17 cellular contexts compared by ENCODE assay signal in the genomic region with DNA sequence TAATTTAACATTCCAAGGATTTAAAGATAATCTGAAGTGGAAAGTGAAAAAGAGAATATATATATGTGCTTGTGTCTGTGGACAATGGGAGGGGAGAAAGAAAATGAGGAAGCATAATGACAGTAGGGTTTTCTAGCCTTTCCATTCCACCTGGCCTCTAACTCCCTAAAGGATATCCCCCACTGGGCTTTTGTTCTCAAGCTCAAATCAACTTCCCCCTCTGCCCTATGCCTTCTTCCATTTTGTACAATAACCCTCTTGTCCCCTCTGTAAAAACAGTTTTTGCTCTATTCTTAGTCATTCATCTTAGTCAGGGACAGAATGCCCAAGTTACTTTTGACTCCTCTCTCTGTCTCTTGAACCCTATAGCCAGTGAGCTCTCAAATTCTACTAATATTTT. TPM values are rescaled to one million over a fixed set of nuclear protein-coding genes. Genes with fewer than 3 reads are reported as not detected.
DNase-seq lines count a peak whose midpoint lies in the region; ATAC-seq, FAIRE-seq and TF ChIP-seq lines count a peak whose summit lies in the region.
"Had no signal": no experiment of that assay in that cellular context is flagged by ENCODE, and none has a peak within 500 bp of the region (broad histone marks: within the 10 kb centered on the region; RNA-seq: fewer than 3 reads in every experiment).

No MANE protein-coding gene starts in this region.

- peak overlapping the region; percentile 26; the same call in 1 of the 2 replicates for H3K4me3 ChIP-seq in ACC112 (ENCODE audit: low read depth, low read length)
- H3K4me3 ChIP-seq in K562 = no peak overlapping the region
- no peak overlapping the region for H3K4me3 ChIP-seq in neutrophil (ENCODE audit: low read depth in 1 of 2, low read length in 1 of 2)
- H3K4me3 ChIP-seq: adrenal gland, lower lobe of right lung, SK-N-MC had no signal

- BruUV-seq in K562 (replicated peaks; lab: Mats Ljungman, UMichigan) = no TSS peak

- DNase-seq in MV-4-11 (lab: John Stamatoyannopoulos, UW) = peak; percentile 11
- DNase-seq in K562 (ENCODE audit: extremely low read depth in 1 of 4, low spot score in 3 of 4) = no peak
- no peak for DNase-seq in cerebellar cortex (ENCODE audit: low spot score)
- DNase-seq in NCI-H526 treated with DMSO at 0.1 percent for 48 hours (lab: John Stamatoyannopoulos, UW) = no peak
- no peak for DNase-seq in KG1 (lab: John Stamatoyannopoulos, UW)
- DNase-seq: activated CD4-positive, alpha-beta T cell treated with anti-CD3 and anti-CD28 coated beads, Interleukin-2, amount 50 U/mL, for 48 hours; activated T-cell treated with anti-CD3 and anti-CD28 coated beads, Interleukin-2, amount 50 U/mL, for 48 hours; adrenal gland; cerebellar nuclear complex; lower lobe of right lung; naive thymus-derived CD4-positive, alpha-beta T cell; NCI-H1417 treated with DMSO at 0.1 percent for 48 hours; NCI-H524 had no signal

- TF ChIP-seq EP300 in K562 (IDR thresholded peaks at IDR 0.05; ENCODE audit: low read length) = no peak

- in situ Hi-C loops in K562 (cut with MboI) = no loop called here

- TF ChIP-seq CTCF in K562 (IDR thresholded peaks at IDR 0.05 in 2 of 3, conservative IDR thresholded peaks at IDR 0.05 in 1 of 3; ENCODE audit: insufficient read depth in 2 of 3, low read depth in 1 of 3, low read length in 3 of 3) (no peak), neutrophil (IDR thresholded peaks at IDR 0.05) (no peak)

- no peak overlapping the region for H3K4me2 ChIP-seq in K562 (ENCODE audit: insufficient read depth, low read length)

- H3K36me3 ChIP-seq in ACC112 (ENCODE audit: insufficient read depth, low read length) (peaks cover 31% of the 10 kb centered on the region), K562 (ENCODE audit: control insufficient read depth, insufficient read depth, low read length) (peaks cover 64% of the 10 kb centered on the region; the same call in 2 of the 3 replicates), neutrophil (peaks cover 65% of the 10 kb centered on the region)

- H3K27me3 ChIP-seq in ACC112 (ENCODE audit: insufficient read depth, low read length) (no peaks in the 10 kb centered on the region), K562 (ENCODE audit: control insufficient read depth in 2 of 2, insufficient read depth in 2 of 2, low read length in 2 of 2) (no peaks in the 10 kb centered on the region), neutrophil (no peaks in the 10 kb centered on the region)
- H3K27me3 ChIP-seq: adrenal gland had no signal

- H3K9me1 ChIP-seq in K562 (ENCODE audit: control insufficient read depth, insufficient read depth, low read length) = no peaks in the 10 kb centered on the region

- H3K9me3 ChIP-seq in K562 (replicated peaks; ENCODE audit: control insufficient read depth, insufficient read depth, low read depth, low read length) = no peaks in the 10 kb centered on the region
- H3K9me3 ChIP-seq in neutrophil = no peaks in the 10 kb centered on the region
- H3K9me3 ChIP-seq: lower lobe of right lung had no signal

- no peak for TF ChIP-seq RAD21 in K562 (CRISPR knock-in tag; conservative IDR thresholded peaks at IDR 0.05 in 1 of 2, IDR thresholded peaks at IDR 0.05 in 1 of 2)

- peaks cover 48% of the 10 kb centered on the region for H3K4me1 ChIP-seq in ACC112 (ENCODE audit: control insufficient read depth, insufficient read depth, low read length, unreplicated experiment)
- no peaks in the 10 kb centered on the region for H3K4me1 ChIP-seq in K562 (replicated peaks in 1 of 2; ENCODE audit: control insufficient read depth in 2 of 2, insufficient read depth in 2 of 2, low read length in 2 of 2)
- H3K4me1 ChIP-seq in neutrophil (ENCODE audit: control insufficient read depth in 1 of 2, insufficient read depth in 1 of 2, low read depth in 1 of 2, low read length in 1 of 2) = peaks cover 0 to 19% of the 10 kb centered on the region in 2 experiments

- ATAC-seq in K562 = peak; percentile 29
- no peak for ATAC-seq in GM21526 (IDR thresholded peaks at IDR 0.05; ENCODE audit: low FRiP score, unreplicated experiment)
- ATAC-seq: lower lobe of right lung; naive thymus-derived CD4-positive, alpha-beta T cell had no signal

- H4K20me1 ChIP-seq in K562 (replicated peaks; ENCODE audit: control insufficient read depth, insufficient read depth, low read length) = no peaks in the 10 kb centered on the region

- TF ChIP-seq POLR2A in K562 (conservative IDR thresholded peaks at IDR 0.05) = no peak

- H3K9ac ChIP-seq in K562 (ENCODE audit: insufficient read depth in 1 of 2, low read depth in 2 of 2, low read length in 2 of 2) = no peak overlapping the region

- no peak for FAIRE-seq in K562 (lab: Jason Lieb, UNC)

- no peak overlapping the region for H2AFZ ChIP-seq in ACC112 (ENCODE audit: low read length, unreplicated experiment)
- no peak overlapping the region for H2AFZ ChIP-seq in K562 (ENCODE audit: low read depth, low read length)

- intact Hi-C loops in K562 (cut with micrococcal nuclease) = no loop called here

- POLR2A ChIA-PET in K562 (lab: Yijun Ruan, JAX) = interaction anchor here (1.0 kb wide), 1 partner anchor 14 kb away, joined by 3 read pairs; no protein-coding TSS in a partner anchor

- H3K79me2 ChIP-seq in ACC112 (ENCODE audit: control insufficient read depth, insufficient read depth, low read length, unreplicated experiment) (peaks cover 4% of the 10 kb centered on the region), K562 (ENCODE audit: control insufficient read depth, insufficient read depth, low read length) (peaks cover 3% of the 10 kb centered on the region; the same call in 1 of the 3 replicates)

- CTCF ChIA-PET in K562 (lab: Yijun Ruan, JAX; ENCODE audit: low intra/inter-chr PET ratio) = no interaction called here

- peak overlapping the region; percentile 53 for H3K27ac ChIP-seq in ACC112 (ENCODE audit: low read depth, low read length)
- H3K27ac ChIP-seq in K562 (ENCODE audit: extremely low read depth, low read depth, low read length) = no peak overlapping the region
- H3K27ac ChIP-seq in neutrophil = peak overlapping the region; percentile 49
- H3K27ac ChIP-seq: lower lobe of right lung, SK-N-MC had no signal

TF ChIP-seq in K562, 482 proteins besides CTCF, POLR2A, EP300 and RAD21 (continues in another document):
- no peak for TF ChIP-seq ZKSCAN8 (CRISPR knock-in tag; IDR thresholded peaks at IDR 0.05)
- TF ChIP-seq NR4A1 (CRISPR knock-in tag; IDR thresholded peaks at IDR 0.05) = no peak
- no peak for TF ChIP-seq NR4A1 (tag; IDR thresholded peaks at IDR 0.05)
- no peak for TF ChIP-seq ZNF511 (CRISPR knock-in tag; IDR thresholded peaks at IDR 0.05)
- TF ChIP-seq NFXL1 (CRISPR knock-in tag; IDR thresholded peaks at IDR 0.05) = no peak
- TF ChIP-seq CBFB (CRISPR knock-in tag; IDR thresholded peaks at IDR 0.05) = no peak
- TF ChIP-seq, protein P1, sequence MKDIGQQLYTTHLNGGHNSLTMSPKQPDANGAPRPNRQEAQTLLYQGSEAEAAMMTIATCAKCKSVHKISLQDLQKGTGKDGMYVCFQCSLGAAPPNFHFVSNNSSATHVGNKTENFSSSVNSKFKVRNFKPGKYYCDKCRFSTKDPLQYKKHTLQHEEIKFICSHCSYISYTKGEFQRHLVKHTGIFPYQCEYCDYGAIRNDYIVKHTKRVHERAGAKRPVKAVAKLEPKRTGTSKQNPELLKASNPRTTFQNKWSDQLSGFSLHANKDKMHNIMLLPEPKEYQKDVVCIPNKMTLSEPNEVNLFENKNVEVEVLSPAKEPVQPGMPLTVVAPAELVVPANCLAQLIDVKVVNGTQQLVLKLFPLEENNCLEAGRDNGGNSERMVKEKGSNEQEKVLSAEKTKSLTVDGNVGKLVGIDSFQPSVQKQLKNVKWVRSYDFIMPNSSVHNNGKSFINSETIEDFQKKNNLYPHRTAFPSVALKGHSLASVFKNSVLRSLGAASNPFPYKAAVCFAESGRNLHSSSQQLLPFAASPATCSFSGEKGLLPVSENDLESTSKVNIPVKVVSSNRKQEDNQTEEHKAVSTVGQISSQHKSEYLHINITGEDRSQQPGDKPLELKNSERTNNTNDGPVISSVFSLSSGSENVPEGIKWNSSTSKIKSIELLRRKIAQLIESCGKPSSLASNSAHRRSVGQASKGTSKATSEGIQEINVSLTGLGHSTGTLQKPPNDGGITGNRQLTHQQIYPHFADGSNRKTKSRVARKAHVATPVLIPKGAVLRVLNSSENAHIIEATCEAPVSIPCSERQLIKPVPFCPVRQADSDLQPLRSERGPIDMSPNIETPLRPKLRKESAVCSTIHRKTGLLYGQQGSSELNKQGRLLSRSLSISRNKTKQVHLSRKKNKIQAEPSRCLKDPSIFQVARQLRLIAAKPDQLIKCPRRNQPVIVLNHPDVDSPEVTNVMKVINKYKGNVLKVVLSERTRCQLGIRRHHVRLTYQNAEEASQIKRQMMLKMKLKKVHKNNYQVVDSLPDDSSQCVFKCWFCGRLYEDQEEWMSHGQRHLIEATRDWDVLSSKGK (CRISPR knock-in tag; IDR thresholded peaks at IDR 0.05) = no peak
- no peak for TF ChIP-seq HDAC3 (IDR thresholded peaks at IDR 0.05; ENCODE audit: borderline replicate concordance, partially characterized antibody)
- TF ChIP-seq COPS2 (conservative IDR thresholded peaks at IDR 0.05) = no peak
- no peak for TF ChIP-seq MED1 (CRISPR knock-in tag; IDR thresholded peaks at IDR 0.05; ENCODE audit: borderline replicate concordance)
- no peak for TF ChIP-seq CC2D1A (IDR thresholded peaks at IDR 0.05)

RNA-seq across cellular contexts. Expression of gene ANTXR2, which starts 23.6 kb away (rescaled TPM):
- 163 and 271 TPM in 2 replicates for total RNA-seq in K562 (2011; cell fraction: chromatin; rRNA removed; ENCODE audit: low replicate concordance)
- 73.4 and 76.1 TPM in 2 replicates for total RNA-seq in K562 (2011; cell fraction: nucleolus; rRNA removed)
- 102 and 117 TPM in 2 replicates for total RNA-seq in K562 (2011; cell fraction: nucleoplasm; rRNA removed)
- total RNA-seq in K562 (2014; rRNA removed) = 39.1 and 50.5 TPM in 2 replicates
- 75.4 and 103 TPM in 2 replicates for total RNA-seq in K562 (2014; rRNA removed; fragmentation: Illumina TruSeq; extraction: Trizol)
- 60.3 and 61.8 TPM in 2 replicates for total RNA-seq in K562 (2015; rRNA removed; fragmentation: Illumina TruSeq; extraction: Trizol)
- total RNA-seq in K562 (2021) = 68.1 and 83.8 TPM in 2 replicates
- 51.7 and 79.1 TPM in 2 replicates for polyA plus RNA-seq in K562 (2011; rRNA removed)
- 10.2 and 18.4 TPM in 2 replicates for polyA plus RNA-seq in K562 (2011; cell fraction: cytosol; rRNA removed)
- 42.2 and 47.3 TPM in 2 replicates for polyA plus RNA-seq in K562 (2011; cell fraction: nucleus; rRNA removed)
- polyA plus RNA-seq in K562 (2012) = 69.7 and 118 TPM in 2 replicates
- 62.5 and 71.0 TPM in 2 replicates for polyA plus RNA-seq in K562 (2014; fragmentation: Illumina TruSeq; extraction: Trizol)
- 10 to 100 TPM; 10.1 to 26.6 TPM for polyA plus RNA-seq in K562 (2014; fragmentation: Nextera tagmentation; extraction: Ambion mirVana)
- polyA plus RNA-seq in K562 (2014; rRNA removed) = 34.8 and 37.4 TPM in 2 replicates
- polyA minus RNA-seq in K562 (2011; rRNA and poly(A)+ RNA removed) = 139 and 146 TPM in 2 replicates
- polyA minus RNA-seq in K562 (2011; cell fraction: cytosol; rRNA and poly(A)+ RNA removed) = 33.9 and 51.2 TPM in 2 replicates
- polyA minus RNA-seq in K562 (2011; cell fraction: nucleus; rRNA and poly(A)+ RNA removed) = 92.2 and 147 TPM in 2 replicates
